9 cellular contexts compared by ENCODE assay signal in the genomic region with DNA sequence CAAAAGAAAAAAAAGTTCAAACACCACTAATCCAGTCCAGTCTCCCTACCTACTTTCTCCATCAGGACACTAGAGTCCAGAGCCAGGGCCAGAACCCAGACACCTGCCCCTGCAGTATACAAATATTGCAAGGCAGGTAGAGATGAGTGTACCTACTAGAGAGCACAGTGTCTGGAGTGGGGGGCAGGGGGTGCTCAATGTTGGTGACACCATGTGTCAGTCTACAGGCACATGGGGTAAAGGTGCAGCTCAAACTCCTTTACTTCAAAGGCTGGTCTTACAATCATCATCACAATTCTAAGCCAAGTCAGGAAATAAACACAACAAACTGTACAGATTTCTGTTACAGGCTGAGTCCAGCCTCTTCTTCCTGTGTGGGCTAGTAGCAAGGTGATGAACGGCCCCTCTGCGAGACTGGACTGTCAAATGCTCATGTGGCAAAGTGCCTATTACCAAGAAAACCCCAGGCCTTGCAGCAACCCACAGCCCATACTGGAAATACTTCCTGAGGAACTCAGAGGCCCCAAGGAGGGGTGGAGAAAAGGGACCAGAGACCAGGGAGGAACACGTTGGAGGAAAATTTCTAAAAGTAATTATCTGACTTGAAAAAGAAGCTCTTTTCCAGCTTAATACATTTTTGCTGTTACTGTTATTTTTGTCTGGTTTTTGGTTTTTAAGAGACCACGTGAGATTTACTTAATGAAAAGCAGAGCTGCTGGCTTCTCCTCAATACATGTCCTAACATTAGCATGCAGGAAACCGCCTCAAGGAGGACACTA. TPM values are rescaled to one million over a fixed set of nuclear protein-coding genes. Genes with fewer than 3 reads are reported as not detected.
DNase-seq lines count a peak whose midpoint lies in the region; ATAC-seq, FAIRE-seq and TF ChIP-seq lines count a peak whose summit lies in the region.
"Had no signal": no experiment of that assay in that cellular context is flagged by ENCODE, and none has a peak within 500 bp of the region (broad histone marks: within the 10 kb centered on the region; RNA-seq: fewer than 3 reads in every experiment).

No MANE protein-coding gene starts in this region.

- peak overlapping the region; percentile 52 to 61 for H3K27ac ChIP-seq in lung (ENCODE audit: low read depth in 1 of 2, low read length in 1 of 2)

- H3K4me3 Mint-ChIP-seq in IgD-negative memory B cell: peak overlapping the region in 1 of 4 donors; percentile 65

- peaks cover 3 to 15% of the 10 kb centered on the region in 2 donors for H3K36me3 ChIP-seq in lung (ENCODE audit: control insufficient read depth in 2 of 2, insufficient read depth in 2 of 2, low read length in 2 of 2)

- peak; percentile 9 for ATAC-seq in lung (ENCODE audit: insufficient read depth, low FRiP score)
- no peak for ATAC-seq in HG03095 (IDR thresholded peaks at IDR 0.05; ENCODE audit: unreplicated experiment)
- no peak for ATAC-seq in omental fat pad (ENCODE audit: low FRiP score)

- H3K27me3 ChIP-seq in lung (ENCODE audit: control insufficient read depth, insufficient read depth): no peaks in the 10 kb centered on the region

- TF ChIP-seq CTCF in astrocyte of the spinal cord (IDR thresholded peaks at IDR 0.05; ENCODE audit: low read depth, low read length): no peak
- TF ChIP-seq CTCF in lung (IDR thresholded peaks at IDR 0.05; ENCODE audit: control extremely low read depth, extremely low read depth): no peak
- TF ChIP-seq CTCF in omental fat pad (IDR thresholded peaks at IDR 0.05): no peak

- no peak for FAIRE-seq in GM19239 (lab: Jason Lieb, UNC)

- H3K27ac Mint-ChIP-seq in IgD-negative memory B cell: peak overlapping the region in 2 of 3 donors; percentile 46 to 87

- DNase-seq in A172 (ENCODE audit: low spot score) (peak; percentile 29), astrocyte of the spinal cord (ENCODE audit: low read depth, low spot score) (peak; percentile 74), lung (ENCODE audit: low spot score) (no peak), NCI-H2171 treated with DMSO at 0.1 percent for 48 hours (lab: John Stamatoyannopoulos, UW) (no peak), GM19239 (ENCODE audit: insufficient read length, low spot score) (no peak), omental fat pad (ENCODE audit: low spot score) (no peak)

- H3K4me3 ChIP-seq in astrocyte of the spinal cord (ENCODE audit: low read depth, low read length): no peak overlapping the region
- no peak overlapping the region for H3K4me3 ChIP-seq in lung

- in situ Hi-C loops in astrocyte of the spinal cord (cut with HindIII; ENCODE audit: low sequenced_read_pairs): no loop called here

- peaks cover 11% of the 10 kb centered on the region for H3K36me3 Mint-ChIP-seq in IgD-negative memory B cell

- peaks cover 3% of the 10 kb centered on the region for H3K27me3 Mint-ChIP-seq in IgD-negative memory B cell

- no peaks in the 10 kb centered on the region for H3K9me3 ChIP-seq in lung (ENCODE audit: control insufficient read depth in 2 of 2, insufficient read depth in 1 of 2, low read length in 1 of 2)

- peaks cover 5 to 15% (median 12%) of the 10 kb centered on the region in 3 donors for H3K4me1 Mint-ChIP-seq in IgD-negative memory B cell

- WGBS in lung, 2 donors: 8 to 28% methylated on average over 5 of the region's 5 CpGs

- H3K9me3 Mint-ChIP-seq in IgD-negative memory B cell: no peaks in the 10 kb centered on the region

- peaks cover 14 to 21% of the 10 kb centered on the region in 2 donors for H3K4me1 ChIP-seq in lung (ENCODE audit: control insufficient read depth in 2 of 2, insufficient read depth in 2 of 2, low read length in 2 of 2)

RNA-seq across cellular contexts. Expression of a gene that starts 29.7 kb away (rescaled TPM):
- total RNA-seq in A172 (2014; rRNA removed; shearing (Covaris generic)): 14.5 and 14.9 TPM in 2 replicates
- polyA plus RNA-seq in IgD-negative memory B cell (1.7 TPM), lung (10 to 100 TPM; 21.8 to 23.3 TPM)
- total RNA-seq in lung (10 to 100 TPM; 54.5 to 62.9 TPM), omental fat pad (100 to 1,000 TPM in 2 of 4 donors, 10 to 100 TPM in 2; 50.3 to 134 (median 95.5) TPM)

RNA-seq across cellular contexts. Expression of a gene that starts 44.5 kb away (rescaled TPM):
- not detected in 2 replicates for total RNA-seq in A172 (2014; rRNA removed; shearing (Covaris generic))
- polyA plus RNA-seq in IgD-negative memory B cell (not detected), lung (under 1 TPM in 1 of 2 donors, not detected in 1; 0.04 TPM)
- total RNA-seq in lung (under 1 TPM in 1 of 2 donors, not detected in 1; 0.25 TPM), omental fat pad (not detected)
- total RNA-seq: Daoy had no signal

Comparison
In these comparisons a context has a peak if more than half of its experiments do, and no peak if none do; other contexts are left out.
1. DNase-seq: peak in A172 (single experiment) and astrocyte of the spinal cord (single experiment); none in lung (single experiment), NCI-H2171 treated with DMSO at 0.1 percent for 48 hours (single experiment), GM19239 (single experiment) and omental fat pad (single experiment).